ENCODE assay signal across 8 cellular contexts in the genomic region with DNA sequence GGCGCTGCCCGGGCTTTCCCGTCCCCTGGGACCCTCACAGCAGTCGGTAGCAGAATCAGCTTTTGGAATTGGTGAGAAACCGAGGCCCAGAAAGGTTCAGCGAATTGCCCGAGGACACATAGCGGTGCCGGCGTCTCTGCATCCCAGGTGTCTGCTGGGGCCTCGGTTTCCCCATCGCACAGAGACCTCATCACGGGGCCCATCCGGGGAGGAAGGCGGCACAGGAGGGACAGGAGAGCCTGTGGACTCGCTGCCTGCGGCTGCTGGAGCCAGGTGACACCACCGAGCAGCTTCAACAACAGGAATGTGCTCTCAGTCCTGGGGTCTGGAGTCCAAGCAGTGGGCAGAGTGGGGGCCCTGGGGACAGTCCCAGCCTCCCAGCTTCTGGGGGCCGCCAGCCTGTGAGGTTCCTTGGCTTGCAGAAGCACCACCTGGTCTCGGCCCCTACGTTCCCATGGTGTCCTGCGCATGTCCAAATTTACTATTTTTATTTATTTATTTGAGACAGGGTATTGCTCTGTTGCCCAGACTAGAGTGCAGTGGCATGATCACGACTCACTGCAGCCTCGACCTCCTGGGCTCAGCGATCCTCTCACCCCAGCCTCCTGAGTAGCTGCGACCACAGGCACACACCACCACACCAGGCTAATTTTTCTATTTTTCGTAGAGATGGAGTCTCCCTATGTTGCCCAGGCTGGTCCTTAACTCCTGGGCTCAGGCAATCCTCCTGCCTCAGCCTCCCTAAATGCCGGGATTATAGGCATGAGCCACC. TPM values are rescaled to one million over a fixed set of nuclear protein-coding genes. Genes with fewer than 3 reads are reported as not detected.
DNase-seq lines count a peak whose midpoint lies in the region; ATAC-seq and TF ChIP-seq lines count a peak whose summit lies in the region.
"Had no signal": no experiment of that assay in that cellular context is flagged by ENCODE, and none has a peak within 500 bp of the region (broad histone marks: within the 10 kb centered on the region; RNA-seq: fewer than 3 reads in every experiment).

No MANE protein-coding gene starts in this region.

- H3K36me3 ChIP-seq in iPS-15b (ENCODE audit: control insufficient read depth, insufficient read depth, low read length), result peaks cover 9% of the 10 kb centered on the region

- H3K27me3 ChIP-seq in iPS-15b (ENCODE audit: control insufficient read depth, insufficient read depth, low read length), result no peaks in the 10 kb centered on the region

- H3K9ac ChIP-seq in iPS-15b (ENCODE audit: low read depth, low read length), result no peak overlapping the region

- no peaks in the 10 kb centered on the region for H3K9me3 ChIP-seq in iPS-15b (ENCODE audit: control insufficient read depth, insufficient read depth, low read length)

- CTCF ChIA-PET in activated CD8-positive, alpha-beta T cell treated with anti-CD3 and anti-CD28 coated beads, Interleukin-2, amount 10 ng/mL, durations not matched to agents 7 days and 5 days (lab: Charles Lee), result interaction anchor here (0.8 to 4.7 kb wide), 6 partner anchors 17 to 200 kb away, joined by 3 to 28 read pairs (median 4); no protein-coding TSS in a partner anchor

- no peak overlapping the region for H3K27ac Mint-ChIP-seq in HFFc6
- H3K27ac Mint-ChIP-seq in activated CD8-positive, alpha-beta T cell treated with anti-CD3 and anti-CD28 coated beads, Interleukin-2, amount 10 ng/mL, durations not matched to agents 7 days and 5 days, result no peak overlapping the region
- H3K27ac Mint-ChIP-seq in stimulated activated memory B cell treated with anti-CD40 and anti-IgM and Interleukin-4, amounts not matched to agents 10 μg/mL and 1 μg/mL and 100 μg/mL, for 72 hours, result peak overlapping the region; percentile 91

- peaks cover 7% of the 10 kb centered on the region for H3K27me3 Mint-ChIP-seq in HFFc6 (ENCODE audit: insufficient read depth)
- no peaks in the 10 kb centered on the region for H3K27me3 Mint-ChIP-seq in activated CD8-positive, alpha-beta T cell treated with anti-CD3 and anti-CD28 coated beads, Interleukin-2, amount 10 ng/mL, durations not matched to agents 7 days and 5 days (ENCODE audit: low read depth)
- H3K27me3 Mint-ChIP-seq in stimulated activated memory B cell treated with anti-CD40 and anti-IgM and Interleukin-4, amounts not matched to agents 10 μg/mL and 1 μg/mL and 100 μg/mL, for 72 hours, result no peaks in the 10 kb centered on the region

- H3K36me3 Mint-ChIP-seq in HFFc6 (ENCODE audit: low read depth), result peaks cover 8% of the 10 kb centered on the region
- peaks cover 25% of the 10 kb centered on the region for H3K36me3 Mint-ChIP-seq in activated CD8-positive, alpha-beta T cell treated with anti-CD3 and anti-CD28 coated beads, Interleukin-2, amount 10 ng/mL, durations not matched to agents 7 days and 5 days (ENCODE audit: low read depth)
- peaks cover 17% of the 10 kb centered on the region for H3K36me3 Mint-ChIP-seq in stimulated activated memory B cell treated with anti-CD40 and anti-IgM and Interleukin-4, amounts not matched to agents 10 μg/mL and 1 μg/mL and 100 μg/mL, for 72 hours

- H3K4me1 ChIP-seq in iPS-15b (ENCODE audit: control insufficient read depth, insufficient read depth, low read length), result no peaks in the 10 kb centered on the region

- peak overlapping the region; percentile 96 for H3K4me3 Mint-ChIP-seq in HFFc6
- peak overlapping the region; percentile 93 for H3K4me3 Mint-ChIP-seq in activated CD8-positive, alpha-beta T cell treated with anti-CD3 and anti-CD28 coated beads, Interleukin-2, amount 10 ng/mL, durations not matched to agents 7 days and 5 days
- H3K4me3 Mint-ChIP-seq in stimulated activated memory B cell treated with anti-CD40 and anti-IgM and Interleukin-4, amounts not matched to agents 10 μg/mL and 1 μg/mL and 100 μg/mL, for 72 hours, result peak overlapping the region; percentile 18

- TF ChIP-seq CTCF in HFFc6 (IDR thresholded peaks at IDR 0.05), result no peak

- H3K4me1 Mint-ChIP-seq in HFFc6 (ENCODE audit: low read depth), result peaks cover 5% of the 10 kb centered on the region
- peaks cover 26% of the 10 kb centered on the region for H3K4me1 Mint-ChIP-seq in activated CD8-positive, alpha-beta T cell treated with anti-CD3 and anti-CD28 coated beads, Interleukin-2, amount 10 ng/mL, durations not matched to agents 7 days and 5 days (ENCODE audit: low read depth)
- H3K4me1 Mint-ChIP-seq in stimulated activated memory B cell treated with anti-CD40 and anti-IgM and Interleukin-4, amounts not matched to agents 10 μg/mL and 1 μg/mL and 100 μg/mL, for 72 hours, result peaks cover 36% of the 10 kb centered on the region

- POLR2A ChIA-PET in activated CD8-positive, alpha-beta T cell treated with anti-CD3 and anti-CD28 coated beads, Interleukin-2, amount 10 ng/mL, durations not matched to agents 7 days and 5 days (lab: Charles Lee), result interaction anchor here (0.8 to 3.1 kb wide), 14 partner anchors 9 to 1378 kb away, joined by 3 to 23 read pairs (median 4); partner anchors contain the start of gene GET4

- peak overlapping the region; percentile 62 for H3K4me3 ChIP-seq in iPS-15b (ENCODE audit: low read depth, low read length)

- ATAC-seq in activated CD8-positive, alpha-beta T cell treated with anti-CD3 and anti-CD28 coated beads, Interleukin-2, amount 10 ng/mL, durations not matched to agents 7 days and 5 days, result no peak
- no peak for ATAC-seq in stimulated activated memory B cell treated with anti-CD40 and anti-IgM and Interleukin-4, amounts not matched to agents 10 μg/mL and 1 μg/mL and 100 μg/mL, for 72 hours

- DNase-seq in HFFc6 (no peak), RPMI8226 (no peak), DMS153 (lab: John Stamatoyannopoulos, UW) (no peak), OCI-M2 (lab: John Stamatoyannopoulos, UW; ENCODE audit: unreplicated experiment) (no peak)
- no peak for DNase-seq in activated CD8-positive, alpha-beta T cell treated with anti-CD3 and anti-CD28 coated beads, Interleukin-2, amount 10 ng/mL, durations not matched to agents 7 days and 5 days

- H3K9me3 Mint-ChIP-seq in HFFc6, result no peaks in the 10 kb centered on the region
- no peaks in the 10 kb centered on the region for H3K9me3 Mint-ChIP-seq in activated CD8-positive, alpha-beta T cell treated with anti-CD3 and anti-CD28 coated beads, Interleukin-2, amount 10 ng/mL, durations not matched to agents 7 days and 5 days (ENCODE audit: insufficient read depth)
- no peaks in the 10 kb centered on the region for H3K9me3 Mint-ChIP-seq in stimulated activated memory B cell treated with anti-CD40 and anti-IgM and Interleukin-4, amounts not matched to agents 10 μg/mL and 1 μg/mL and 100 μg/mL, for 72 hours

RNA-seq across cellular contexts. Expression of gene COX19, which starts 0.5 kb away (rescaled TPM):
- 1 to 10 TPM; 5.6 to 7.6 (median 6.5) TPM for total RNA-seq in HFFc6 (2021; fragmentation: NEBNext Ultra II Directional; extraction: Animal tissue kit (Norgen Biotek cat#: 25700))
- total RNA-seq in activated CD8-positive, alpha-beta T cell treated with anti-CD3 and anti-CD28 coated beads, Interleukin-2, amount 10 ng/mL, durations not matched to agents 7 days and 5 days, result 10 to 100 TPM; 16.8 to 18.2 TPM

RNA-seq across cellular contexts. Expression of gene CYP2W1, which starts 7.1 kb away (rescaled TPM):
- total RNA-seq in HFFc6 (2021; fragmentation: NEBNext Ultra II Directional; extraction: Animal tissue kit (Norgen Biotek cat#: 25700)), result under 1 TPM in 2 of 6 experiments, not detected in 4; 0.15 to 0.25 TPM
- total RNA-seq in activated CD8-positive, alpha-beta T cell treated with anti-CD3 and anti-CD28 coated beads, Interleukin-2, amount 10 ng/mL, durations not matched to agents 7 days and 5 days, result not detected
- total RNA-seq: T-helper 2 cell treated with Interferon-gamma antibody and Interleukin-4, amounts not matched to agents 100 ng/mL and 5 ng/mL, for 36 hours had no signal

RNA-seq across cellular contexts. Expression of gene ADAP1, which starts 21.4 kb away (rescaled TPM):
- total RNA-seq in HFFc6 (2021; fragmentation: NEBNext Ultra II Directional; extraction: Animal tissue kit (Norgen Biotek cat#: 25700)), result 1 to 10 TPM in 2 of 6 experiments, under 1 TPM in 4; 0.64 to 1.1 (median 0.90) TPM
- total RNA-seq in activated CD8-positive, alpha-beta T cell treated with anti-CD3 and anti-CD28 coated beads, Interleukin-2, amount 10 ng/mL, durations not matched to agents 7 days and 5 days, result 10 to 100 TPM; 24.2 to 28.6 TPM

Comparison
In these comparisons a context has a peak if more than half of its experiments do, and no peak if none do; other contexts are left out.
1. H3K4me3 Mint-ChIP-seq: peak in every context shown above with its lines; median percentile 96 in HFFc6; 93 in activated CD8-positive, alpha-beta T cell treated with anti-CD3 and anti-CD28 coated beads, Interleukin-2, amount 10 ng/mL, durations not matched to agents 7 days and 5 days; 18 in stimulated activated memory B cell treated with anti-CD40 and anti-IgM and Interleukin-4, amounts not matched to agents 10 μg/mL and 1 μg/mL and 100 μg/mL, for 72 hours.
2. RNA of gene ADAP1, which starts 21.4 kb away (total RNA-seq): 24.2 to 28.6 TPM in activated CD8-positive, alpha-beta T cell treated with anti-CD3 and anti-CD28 coated beads, Interleukin-2, amount 10 ng/mL, durations not matched to agents 7 days and 5 days; 0.64 to 1.1 TPM in HFFc6; every median in the first group is over 10 times any median in the second.